In the genomic region with DNA sequence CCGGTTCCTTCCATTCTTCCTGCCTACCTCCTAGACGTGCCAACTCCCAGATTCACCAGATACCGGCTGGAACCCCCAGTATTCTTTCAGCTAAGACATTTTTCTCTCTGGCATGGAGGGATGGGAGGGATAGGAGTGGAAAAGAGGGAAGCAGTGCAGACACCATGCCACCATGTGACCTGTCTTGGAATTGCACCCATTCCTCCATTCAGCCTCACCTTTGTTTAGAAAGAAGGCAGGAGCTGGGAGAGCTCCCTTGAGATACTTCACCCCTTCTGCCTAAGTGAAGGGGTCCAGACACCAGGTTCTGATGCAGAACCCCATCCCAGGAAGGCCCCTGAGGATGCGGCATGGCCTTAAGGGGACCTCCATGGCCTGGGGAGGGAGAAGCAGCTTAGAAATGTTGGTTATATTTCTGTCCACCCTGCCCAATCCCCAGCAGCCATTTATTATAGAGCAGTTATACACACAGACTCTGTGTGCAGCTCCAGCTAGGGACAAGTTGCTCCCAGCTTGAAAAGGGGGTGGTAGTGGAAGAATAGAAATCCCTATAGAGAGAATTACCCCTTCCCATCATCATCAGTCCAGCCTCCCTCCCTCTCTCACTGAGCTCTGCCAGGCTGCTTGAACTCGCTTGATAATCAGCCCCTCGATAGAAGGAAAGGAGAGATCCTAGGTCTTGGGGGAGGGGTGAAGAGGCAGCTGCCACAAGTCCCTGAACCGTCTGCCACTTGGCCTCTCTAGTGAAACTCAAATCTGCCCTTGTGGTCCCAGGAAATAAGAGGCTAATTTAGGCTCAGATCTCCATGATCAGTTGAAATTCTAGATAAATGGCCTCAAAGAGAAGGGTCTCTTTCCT, we compare ENCODE assay signal across 8 cellular contexts. TPM values are rescaled to one million over a fixed set of nuclear protein-coding genes. Genes with fewer than 3 reads are reported as not detected.
DNase-seq lines count a peak whose midpoint lies in the region; ATAC-seq and TF ChIP-seq lines count a peak whose summit lies in the region.

No MANE protein-coding gene starts in this region.

- H3K36me3 ChIP-seq in adrenal gland (replicated peaks in 1 of 2): peaks cover 0 to 16% of the 10 kb centered on the region in 2 donors

- no peaks in the 10 kb centered on the region for H3K27me3 ChIP-seq in adrenal gland

- DNase-seq in NCI-H446 (lab: John Stamatoyannopoulos, UW): peak; percentile 32 to 44
- no peak for DNase-seq in NCI-H446 treated with DMSO at 0.1 percent for 48 hours (lab: John Stamatoyannopoulos, UW)
- DNase-seq in NCI-H1092 treated with DMSO at 0.1 percent for 48 hours (lab: John Stamatoyannopoulos, UW): peak; percentile 40
- DNase-seq in adrenal gland: peak in 5 of 7 donors; percentile 37 to 85 (median 47)
- peak; percentile 67 for DNase-seq in inferior parietal cortex (ENCODE audit: extremely low spot score)

- H3K4me3 ChIP-seq in adrenal gland: no peak overlapping the region

- peaks cover 13% of the 10 kb centered on the region for H3K36me3 Mint-ChIP-seq in stimulated activated memory B cell treated with anti-CD40 and anti-IgM and Interleukin-4, amounts not matched to agents 10 μg/mL and 1 μg/mL and 100 μg/mL, for 72 hours

- peaks cover 35 to 57% of the 10 kb centered on the region in 2 donors for H3K4me1 ChIP-seq in adrenal gland (replicated peaks in 1 of 2)

- intact Hi-C loops in adrenal gland (cut with DNase I): loop anchor here in 1 of 2 donors (10.0 kb wide), 1 partner anchor 70 kb away; no protein-coding TSS in a partner anchor

- ATAC-seq in stimulated activated memory B cell treated with anti-CD40 and anti-IgM and Interleukin-4, amounts not matched to agents 10 μg/mL and 1 μg/mL and 100 μg/mL, for 72 hours: no peak
- ATAC-seq in HG03432 (IDR thresholded peaks at IDR 0.05; ENCODE audit: unreplicated experiment) (no peak), GM18511 (IDR thresholded peaks at IDR 0.05; ENCODE audit: unreplicated experiment) (no peak)

- no peaks in the 10 kb centered on the region for H3K9me3 ChIP-seq in adrenal gland (replicated peaks in 1 of 3)

- TF ChIP-seq POLR2A in adrenal gland (IDR thresholded peaks at IDR 0.05): no peak

- H3K27ac Mint-ChIP-seq in stimulated activated memory B cell treated with anti-CD40 and anti-IgM and Interleukin-4, amounts not matched to agents 10 μg/mL and 1 μg/mL and 100 μg/mL, for 72 hours: peak overlapping the region; percentile 63

- peak overlapping the region; percentile 54 to 95 (median 70) for H3K27ac ChIP-seq in adrenal gland

- H3K27me3 Mint-ChIP-seq in stimulated activated memory B cell treated with anti-CD40 and anti-IgM and Interleukin-4, amounts not matched to agents 10 μg/mL and 1 μg/mL and 100 μg/mL, for 72 hours: peaks cover 9% of the 10 kb centered on the region

- TF ChIP-seq CTCF in adrenal gland (IDR thresholded peaks at IDR 0.05): peak; percentile 24 to 65 (median 52)

- 33 to 39% (median 38%) methylated on average over 6 to 7 of the region's 7 CpGs for WGBS in adrenal gland, 4 donors

- H3K4me3 Mint-ChIP-seq in stimulated activated memory B cell treated with anti-CD40 and anti-IgM and Interleukin-4, amounts not matched to agents 10 μg/mL and 1 μg/mL and 100 μg/mL, for 72 hours: no peak overlapping the region

- H3K9me3 Mint-ChIP-seq in stimulated activated memory B cell treated with anti-CD40 and anti-IgM and Interleukin-4, amounts not matched to agents 10 μg/mL and 1 μg/mL and 100 μg/mL, for 72 hours: no peaks in the 10 kb centered on the region

- peaks cover 53% of the 10 kb centered on the region for H3K4me1 Mint-ChIP-seq in stimulated activated memory B cell treated with anti-CD40 and anti-IgM and Interleukin-4, amounts not matched to agents 10 μg/mL and 1 μg/mL and 100 μg/mL, for 72 hours

RNA-seq across cellular contexts. Expression of a gene that starts 5.1 kb away (rescaled TPM):
- total RNA-seq in adrenal gland: 10 to 100 TPM in 7 of 8 donors, 1 to 10 TPM in 1; 9.0 to 22.4 (median 14.1) TPM
- 10 to 100 TPM; 13.4 to 19.8 (median 16.6) TPM for polyA plus RNA-seq in adrenal gland

RNA-seq across cellular contexts. Expression of a gene that starts 36.6 kb away (rescaled TPM):
- total RNA-seq in adrenal gland: 1 to 10 TPM in 1 of 8 donors, under 1 TPM in 6, not detected in 1; 0.09 to 1.7 (median 0.18) TPM
- under 1 TPM; 0.13 to 0.16 (median 0.16) TPM for polyA plus RNA-seq in adrenal gland
